Comparison of ENCODE assay signal across 3 cellular contexts in the genomic region with DNA sequence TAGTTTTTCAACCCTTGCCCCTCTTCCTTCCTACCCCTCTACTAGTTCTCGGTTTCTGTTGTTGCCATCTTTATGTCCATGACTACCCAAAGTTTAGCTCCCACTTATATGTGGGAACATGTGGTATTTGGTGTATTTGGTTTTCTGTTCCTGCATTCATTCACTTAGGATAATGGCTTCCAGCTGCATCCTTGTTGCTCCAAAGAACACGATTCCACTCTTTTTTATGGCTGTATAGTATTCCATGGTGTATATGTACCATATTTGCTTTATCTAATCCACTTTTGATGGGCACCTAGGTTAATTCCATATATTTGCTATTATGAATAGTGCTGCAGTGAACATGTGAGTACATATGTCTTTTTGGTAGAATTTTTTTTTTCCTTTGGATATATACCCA.
TF ChIP-seq lines count a peak whose summit lies in the region.

No MANE protein-coding gene starts in this region.

TF ChIP-seq in HEK293, 187 proteins besides CTCF, POLR2A, EP300 and RAD21:
- TF ChIP-seq, protein P1, sequence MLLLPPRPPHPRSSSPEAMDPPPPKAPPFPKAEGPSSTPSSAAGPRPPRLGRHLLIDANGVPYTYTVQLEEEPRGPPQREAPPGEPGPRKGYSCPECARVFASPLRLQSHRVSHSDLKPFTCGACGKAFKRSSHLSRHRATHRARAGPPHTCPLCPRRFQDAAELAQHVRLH (tag by site-specific recombination; IDR thresholded peaks at IDR 0.05): peak; percentile 68
- TF ChIP-seq ZNF768 (tag by site-specific recombination; IDR thresholded peaks at IDR 0.05): no peak
- peak; percentile 82 for TF ChIP-seq ZNF146 (tag by site-specific recombination; IDR thresholded peaks at IDR 0.05)

TF ChIP-seq in K562, 482 proteins besides CTCF, POLR2A, EP300 and RAD21:
- TF ChIP-seq ZNF146 (CRISPR knock-in tag; IDR thresholded peaks at IDR 0.05; ENCODE audit: unreplicated experiment): peak; percentile 91
- peak; percentile 59 for TF ChIP-seq RBM25 (IDR thresholded peaks at IDR 0.05; ENCODE audit: low read depth, low read length, severe bottlenecking)
- no peak for TF ChIP-seq PURB (CRISPR knock-in tag; IDR thresholded peaks at IDR 0.05; ENCODE audit: low read depth)

TF ChIP-seq in H1, 55 proteins besides CTCF, POLR2A, EP300 and RAD21:
- TF ChIP-seq KDM1A (IDR thresholded peaks at IDR 0.05; ENCODE audit: borderline replicate concordance, low read length): 0 out of 2 replicates have a peak, but pooled peaks have one; percentile 56
- no peak for TF ChIP-seq SP2 (IDR thresholded peaks at IDR 0.05; ENCODE audit: low read length)
- no peak for TF ChIP-seq TAF1 (IDR thresholded peaks at IDR 0.05; ENCODE audit: low read depth, low read length)
TF ChIP-seq in H1: peak in this region for 1.
